9 cellular contexts compared by ENCODE assay signal in the genomic region with DNA sequence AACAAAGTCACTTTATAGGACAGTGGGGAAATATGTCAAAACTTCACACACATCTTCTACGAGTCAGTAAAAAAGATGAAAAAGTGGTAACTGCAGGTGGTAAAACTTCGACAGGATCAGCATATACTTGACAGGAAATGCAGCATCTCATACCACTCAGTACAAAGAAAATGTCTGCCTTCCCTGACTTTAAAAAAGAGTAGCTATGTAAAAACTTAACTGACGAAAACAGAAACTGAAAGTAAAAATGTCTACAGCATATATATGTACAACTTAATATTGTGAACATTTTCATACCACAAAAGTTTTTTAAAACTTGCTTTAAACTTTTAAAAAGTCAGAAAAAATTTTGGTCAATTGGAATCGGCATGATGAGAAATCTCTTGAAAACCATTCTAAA. TPM values are rescaled to one million over a fixed set of nuclear protein-coding genes. Genes with fewer than 3 reads are reported as not detected.
A peak's percentile ranks its signal among the peaks of the same experiment; 100 is the strongest.
DNase-seq lines count a peak whose midpoint lies in the region; ATAC-seq, FAIRE-seq and TF ChIP-seq lines count a peak whose summit lies in the region.
"Had no signal": no experiment of that assay in that cellular context is flagged by ENCODE, and none has a peak within 500 bp of the region (broad histone marks: within the 10 kb centered on the region; RNA-seq: fewer than 3 reads in every experiment).

No MANE protein-coding gene starts in this region.

- ATAC-seq in esophagus mucosa, result no peak

- H3K9me3 Mint-ChIP-seq in brain, result no peaks in the 10 kb centered on the region

- H3K36me3 Mint-ChIP-seq in brain, result peaks cover 13% of the 10 kb centered on the region

- H3K27me3 ChIP-seq in MG63, result no peaks in the 10 kb centered on the region

- peak overlapping the region; percentile 81 to 98 (median 95) for H3K27ac Mint-ChIP-seq in brain

- TF ChIP-seq CTCF in GM10248 (IDR thresholded peaks at IDR 0.05; ENCODE audit: control extremely low read depth, extremely low read depth, low read depth, missing control alignments), result no peak
- TF ChIP-seq CTCF in brain (conservative IDR thresholded peaks at IDR 0.05), result no peak

- H3K36me3 ChIP-seq in MG63, result peaks cover 45% of the 10 kb centered on the region

- no peak for FAIRE-seq in HTR-8/SVneo (lab: Jason Lieb, UNC)

- CTCF ChIA-PET in GM10248 (lab: Yijun Ruan, JAX), result interaction anchor here (0.8 to 9.5 kb wide), 9 partner anchors 8 to 161 kb away, joined by 3 to 68 read pairs (median 3); partner anchors contain the start of gene CYB561D1

- peaks cover 15% of the 10 kb centered on the region for H3K27me3 Mint-ChIP-seq in brain

- DNase-seq in GM10248 (ENCODE audit: extremely low spot score) (peak; percentile 53), MG63 (no peak), lung microvascular endothelial cell (ENCODE audit: low read depth in 2 of 2) (peak; percentile 57 to 58), anterior cingulate cortex (lab: John Stamatoyannopoulos, UW) (no peak), NCI-H2029 treated with DMSO at 0.1 percent for 48 hours (lab: John Stamatoyannopoulos, UW) (no peak), HTR-8/SVneo (ENCODE audit: insufficient read length, low spot score) (no peak)

- peak overlapping the region; percentile 84 to 99 (median 96) for H3K4me3 Mint-ChIP-seq in brain

- peaks cover 51% of the 10 kb centered on the region for H3K4me1 Mint-ChIP-seq in brain

- POLR2A ChIA-PET in GM10248 (lab: Yijun Ruan, JAX), result interaction anchor here (0.8 to 2.1 kb wide), 3 partner anchors 58 to 211 kb away, joined by 3 to 6 read pairs (median 3); partner anchors contain the start of genes ATXN7L2 and GNAI3

- peak overlapping the region; percentile 72 for H3K4me3 ChIP-seq in MG63

- H3K9me3 ChIP-seq in MG63, result no peaks in the 10 kb centered on the region

RNA-seq across cellular contexts. Expression of gene PSMA5, which starts 0.9 kb away (rescaled TPM):
- total RNA-seq in MG63 (2014; rRNA removed; shearing (Covaris generic); ENCODE audit: low replicate concordance), result 304 and 1,327 TPM in 2 replicates
- 48.5 TPM for polyA plus RNA-seq in brain (ENCODE audit: insufficient read depth, low read depth, low replicate concordance)
- total RNA-seq in lung microvascular endothelial cell (33.7 and 42.5 TPM in 2 replicates), esophagus mucosa (86.2 TPM)

RNA-seq across cellular contexts. Expression of gene SORT1, which starts 27.7 kb away (rescaled TPM):
- total RNA-seq in MG63 (2014; rRNA removed; shearing (Covaris generic); ENCODE audit: low replicate concordance), result 0.07 and 0.46 TPM in 2 replicates
- 107 TPM for polyA plus RNA-seq in brain (ENCODE audit: insufficient read depth, low read depth, low replicate concordance)
- total RNA-seq in lung microvascular endothelial cell (9.5 and 11.6 TPM in 2 replicates), esophagus mucosa (60.6 TPM)

RNA-seq across cellular contexts. Expression of gene SYPL2, which starts 41.0 kb away (rescaled TPM):
- total RNA-seq in MG63 (2014; rRNA removed; shearing (Covaris generic); ENCODE audit: low replicate concordance), result 0.46 TPM in 1 of 2 replicates, not detected in the other
- 0.22 TPM for polyA plus RNA-seq in brain (ENCODE audit: insufficient read depth, low read depth, low replicate concordance)
- under 0.01 TPM in 1 of 2 replicates, not detected in the other for total RNA-seq in lung microvascular endothelial cell
- total RNA-seq in esophagus mucosa, result not detected
- total RNA-seq: T-helper 1 cell treated with Interleukin-12 subunit alpha and Interleukin-12 subunit beta and Interleukin-4 antibody, amounts not matched to agents 30 ng/mL and 1 ng/mL, for 36 hours had no signal

RNA-seq across cellular contexts. Expression of gene ATXN7L2, which starts 58.3 kb away (rescaled TPM):
- total RNA-seq in MG63 (2014; rRNA removed; shearing (Covaris generic); ENCODE audit: low replicate concordance), result 3.9 and 10.4 TPM in 2 replicates
- polyA plus RNA-seq in brain (ENCODE audit: insufficient read depth, low read depth, low replicate concordance), result 9.2 TPM
- 0.65 and 0.79 TPM in 2 replicates for total RNA-seq in lung microvascular endothelial cell
- total RNA-seq in esophagus mucosa, result 2.7 TPM

Comparison
In these comparisons a context has a peak if more than half of its experiments do, and no peak if none do; other contexts are left out.
1. DNase-seq: peak in GM10248 (single experiment) and lung microvascular endothelial cell (2 of 2); none in MG63 (single experiment), anterior cingulate cortex (0 of 58), NCI-H2029 treated with DMSO at 0.1 percent for 48 hours (single experiment) and HTR-8/SVneo (single experiment).